ENCODE assay signal across 19 cellular contexts in the genomic region with DNA sequence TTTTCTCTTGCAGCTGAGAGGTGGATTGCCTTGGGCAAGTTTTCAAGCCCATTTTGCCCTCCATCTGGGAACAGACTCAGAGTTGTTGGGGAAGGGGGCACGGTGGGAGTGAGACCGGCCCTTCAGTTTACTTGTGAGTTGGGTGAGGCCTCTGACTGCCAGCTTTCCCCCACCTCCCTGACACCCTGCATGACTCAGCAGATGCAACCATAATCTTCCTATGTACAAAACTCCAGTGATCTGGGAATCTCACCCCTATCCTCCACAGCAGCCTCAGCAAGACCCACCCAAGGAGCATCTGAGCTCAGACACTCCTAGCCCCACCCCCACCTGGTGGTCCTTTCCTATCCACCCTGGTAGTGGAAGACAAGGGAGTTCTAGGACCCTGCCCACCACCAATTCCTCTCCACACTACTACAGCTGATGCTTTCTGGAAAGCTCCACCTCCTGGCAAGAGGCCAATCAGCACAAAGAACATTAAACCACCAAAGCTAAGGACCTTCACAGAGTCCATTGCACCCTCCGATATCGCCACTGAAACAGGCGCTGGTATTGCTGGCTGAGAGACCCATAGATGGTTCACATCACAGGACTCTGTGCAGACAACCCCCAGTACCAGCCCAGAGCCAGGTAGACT.
"Had no signal": no experiment of that assay in that cellular context is flagged by ENCODE, and none has a peak within 500 bp of the region (broad histone marks: within the 10 kb centered on the region; RNA-seq: fewer than 3 reads in every experiment).

No MANE protein-coding gene starts in this region.

- H3K27me3 Mint-ChIP-seq: activated CD4-positive, alpha-beta memory T cell treated with anti-CD3 and anti-CD28 coated beads, Interleukin-2, amount 10 ng/mL, durations not matched to agents 7 days and 5 days; activated CD4-positive, alpha-beta T cell treated with anti-CD3 and anti-CD28 coated beads for 36 hours; activated naive CD8-positive, alpha-beta T cell; activated T-helper 17 cell treated with anti-CD3 and anti-CD28 coated beads, Interleukin-2, amount 50 U/mL, for 72 hours had no signal

- H3K4me3 ChIP-seq: SK-N-MC had no signal

- DNase-seq: activated CD4-positive, alpha-beta memory T cell treated with anti-CD3 and anti-CD28 coated beads, Interleukin-2, amount 10 ng/mL, durations not matched to agents 7 days and 5 days; activated CD4-positive, alpha-beta T cell treated with anti-CD3 and anti-CD28 coated beads for 36 hours; activated CD4-positive, alpha-beta T cell treated with anti-CD3 and anti-CD28 coated beads, Interleukin-2, amount 50 U/mL, for 1 hour; activated gamma-delta T cell; activated naive CD4-positive, alpha-beta T cell treated with anti-CD3 and anti-CD28 coated beads for 36 hours; activated T-cell treated with anti-CD3 and anti-CD28 coated beads for 4 hours; activated T-cell treated with anti-CD3 and anti-CD28 coated beads, Interleukin-2, amount 50 U/mL, for 48 hours; caudate nucleus; NCI-H146; NCI-H187 treated with DMSO at 0.1 percent for 48 hours; NCI-H2107; NCI-H510A treated with DMSO at 0.1 percent for 48 hours; PC-3; SIG-M5; T-helper 1 cell had no signal

- H3K4me1 Mint-ChIP-seq: activated CD4-positive, alpha-beta memory T cell treated with anti-CD3 and anti-CD28 coated beads, Interleukin-2, amount 10 ng/mL, durations not matched to agents 7 days and 5 days; activated CD4-positive, alpha-beta T cell treated with anti-CD3 and anti-CD28 coated beads for 36 hours; activated T-helper 17 cell treated with anti-CD3 and anti-CD28 coated beads, Interleukin-2, amount 50 U/mL, for 72 hours had no signal

- ATAC-seq: activated CD4-positive, alpha-beta T cell treated with anti-CD3 and anti-CD28 coated beads for 36 hours; activated T-helper 17 cell treated with anti-CD3 and anti-CD28 coated beads, Interleukin-2, amount 50 U/mL, for 72 hours; PC-3 had no signal

- H3K9me3 Mint-ChIP-seq: activated naive CD4-positive, alpha-beta T cell treated with anti-CD3 and anti-CD28 coated beads for 36 hours; activated T-helper 17 cell treated with anti-CD3 and anti-CD28 coated beads, Interleukin-2, amount 50 U/mL, for 72 hours had no signal

- H3K27ac Mint-ChIP-seq: activated CD4-positive, alpha-beta memory T cell treated with anti-CD3 and anti-CD28 coated beads, Interleukin-2, amount 10 ng/mL, durations not matched to agents 7 days and 5 days; activated CD4-positive, alpha-beta T cell treated with anti-CD3 and anti-CD28 coated beads for 36 hours; activated naive CD4-positive, alpha-beta T cell treated with anti-CD3 and anti-CD28 coated beads for 36 hours; activated naive CD8-positive, alpha-beta T cell; activated T-helper 17 cell treated with anti-CD3 and anti-CD28 coated beads, Interleukin-2, amount 50 U/mL, for 72 hours had no signal

- H3K27ac ChIP-seq: SK-N-MC, VCaP had no signal

- H3K4me3 Mint-ChIP-seq: activated CD4-positive, alpha-beta memory T cell treated with anti-CD3 and anti-CD28 coated beads, Interleukin-2, amount 10 ng/mL, durations not matched to agents 7 days and 5 days; activated CD4-positive, alpha-beta T cell treated with anti-CD3 and anti-CD28 coated beads for 36 hours; activated naive CD4-positive, alpha-beta T cell treated with anti-CD3 and anti-CD28 coated beads for 36 hours; activated naive CD8-positive, alpha-beta T cell; activated T-helper 17 cell treated with anti-CD3 and anti-CD28 coated beads, Interleukin-2, amount 50 U/mL, for 72 hours had no signal
